Comparison of ENCODE assay signal across 9 cellular contexts in the genomic region with DNA sequence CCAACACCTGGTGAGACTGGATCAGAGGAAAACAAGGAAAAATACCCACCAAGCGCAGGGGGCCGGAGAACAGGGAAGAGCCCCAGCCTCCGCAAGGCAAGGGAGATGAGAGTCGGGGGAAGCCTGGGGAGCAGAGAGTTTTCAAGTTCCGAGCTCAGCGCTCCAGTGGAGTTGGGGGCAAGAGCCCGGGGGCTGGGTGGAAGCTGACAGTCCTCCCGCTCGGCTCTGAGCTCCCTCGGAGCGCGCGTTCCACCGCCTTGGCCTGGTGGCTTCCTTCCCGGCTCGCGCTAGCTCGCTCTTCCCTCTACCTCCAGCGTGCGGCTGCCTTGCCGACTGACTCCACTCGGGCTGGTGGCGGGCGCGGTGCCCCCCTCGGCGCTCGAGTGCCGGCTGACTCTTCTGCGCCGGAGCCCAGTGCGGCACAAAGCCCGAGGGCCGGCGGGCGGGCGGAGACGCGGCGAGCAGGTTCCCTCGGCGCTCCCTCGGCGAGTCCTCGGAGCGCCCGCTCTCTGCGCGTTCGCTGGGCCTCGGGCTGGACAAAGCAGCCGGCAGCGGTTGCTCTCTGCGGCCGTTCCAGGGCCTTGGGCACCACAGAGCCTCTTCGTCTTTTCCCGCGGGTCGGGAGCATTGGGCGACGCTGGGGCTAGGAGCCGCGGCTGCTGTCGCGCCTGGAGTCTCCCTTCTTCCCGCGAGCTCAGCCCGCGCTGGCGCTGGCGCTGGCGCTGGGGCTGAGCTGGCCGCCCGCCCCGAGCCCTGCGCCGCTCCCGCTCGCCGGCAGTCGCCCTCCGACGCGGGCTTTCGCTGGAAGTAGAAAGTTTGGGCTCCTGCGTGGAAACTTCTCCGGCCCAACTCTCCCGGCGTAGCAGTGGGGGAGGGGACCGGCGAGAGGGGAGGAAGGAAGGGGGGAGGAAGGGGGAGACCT. TPM values are rescaled to one million over a fixed set of nuclear protein-coding genes. Genes with fewer than 3 reads are reported as not detected.
DNase-seq lines count a peak whose midpoint lies in the region; ATAC-seq and TF ChIP-seq lines count a peak whose summit lies in the region.
"Had no signal": no experiment of that assay in that cellular context is flagged by ENCODE, and none has a peak within 500 bp of the region (broad histone marks: within the 10 kb centered on the region; RNA-seq: fewer than 3 reads in every experiment).

No MANE protein-coding gene starts in this region.

- no peaks in the 10 kb centered on the region for H3K36me3 ChIP-seq in heart right ventricle

- no peaks in the 10 kb centered on the region for H3K9me3 ChIP-seq in heart right ventricle

- WGBS in heart right ventricle, 2 donors = 2 to 3% methylated on average over 86 to 91 of the region's 91 CpGs

- no peak for TF ChIP-seq CTCF in heart right ventricle (IDR thresholded peaks at IDR 0.05)
- TF ChIP-seq CTCF in retinal pigment epithelial cell (conservative IDR thresholded peaks at IDR 0.05; ENCODE audit: low read depth, low read length) = no peak

- no peak overlapping the region for H3K27ac Mint-ChIP-seq in activated T-cell treated with anti-CD3 and anti-CD28 coated beads, Interleukin-2, amount 50 U/mL, for 24 hours

- H3K4me3 ChIP-seq in heart right ventricle (peak overlapping the region; percentile 24 to 51 (median 45)), retinal pigment epithelial cell (ENCODE audit: low read length) (peak overlapping the region; percentile 95)

- DNase-seq in COR-L47 (lab: John Stamatoyannopoulos, UW) = peak; percentile 48
- DNase-seq in HuH-7 (ENCODE audit: low spot score) = peak; percentile 75
- peak; percentile 49 for DNase-seq in activated T-cell treated with anti-CD3 and anti-CD28 coated beads, Interleukin-2, amount 50 U/mL, for 24 hours
- DNase-seq in heart right ventricle = no peak
- DNase-seq in retinal pigment epithelial cell (ENCODE audit: low read depth) = no peak
- DNase-seq in activated CD4-positive, CD25-positive, alpha-beta regulatory T cell (lab: John Stamatoyannopoulos, UW) = no peak
- DNase-seq in KG1 (lab: John Stamatoyannopoulos, UW) = no peak

- peaks cover 53% of the 10 kb centered on the region for H3K4me1 Mint-ChIP-seq in activated T-cell treated with anti-CD3 and anti-CD28 coated beads, Interleukin-2, amount 50 U/mL, for 24 hours (ENCODE audit: low read depth)

- H3K4me1 ChIP-seq in heart right ventricle = peaks cover 23 to 72% (median 57%) of the 10 kb centered on the region in 9 donors

- intact Hi-C loops in heart right ventricle (cut with DNase I) = loop anchor here in 1 of 10 donors (10.0 kb wide), 1 partner anchor 145 kb away; no protein-coding TSS in a partner anchor

- peaks cover 88% of the 10 kb centered on the region for H3K27me3 Mint-ChIP-seq in activated T-cell treated with anti-CD3 and anti-CD28 coated beads, Interleukin-2, amount 50 U/mL, for 24 hours

- H3K27me3 ChIP-seq in heart right ventricle = peaks cover 88 to 100% (median 99%) of the 10 kb centered on the region in 7 donors

- no peaks in the 10 kb centered on the region for H3K36me3 Mint-ChIP-seq in activated T-cell treated with anti-CD3 and anti-CD28 coated beads, Interleukin-2, amount 50 U/mL, for 24 hours (ENCODE audit: low read depth)

- H3K27ac ChIP-seq in heart right ventricle = no peak overlapping the region

- H3K4me3 Mint-ChIP-seq in activated T-cell treated with anti-CD3 and anti-CD28 coated beads, Interleukin-2, amount 50 U/mL, for 24 hours = peak overlapping the region; percentile 61

- no peaks in the 10 kb centered on the region for H3K9me3 Mint-ChIP-seq in activated T-cell treated with anti-CD3 and anti-CD28 coated beads, Interleukin-2, amount 50 U/mL, for 24 hours

- peak in 7 of 8 donors; percentile 21 to 48 (median 39) for ATAC-seq in heart right ventricle
- ATAC-seq in GM19395 (IDR thresholded peaks at IDR 0.05; ENCODE audit: unreplicated experiment) = no peak

RNA-seq across cellular contexts. Expression of a gene that starts 1.0 kb away (rescaled TPM):
- not detected for total RNA-seq in heart right ventricle
- under 1 TPM in 1 of 2 donors, not detected in 1; 0.01 TPM for polyA plus RNA-seq in heart right ventricle
- total RNA-seq: T-helper 1 cell treated with Interleukin-12 subunit alpha and Interleukin-12 subunit beta and Interleukin-4 antibody, amounts not matched to agents 30 ng/mL and 1 ng/mL, for 36 hours had no signal

Comparison
In these comparisons a context has a peak if more than half of its experiments do, and no peak if none do; other contexts are left out.
1. DNase-seq: peak in COR-L47 (single experiment), HuH-7 (single experiment) and activated T-cell treated with anti-CD3 and anti-CD28 coated beads, Interleukin-2, amount 50 U/mL, for 24 hours (single experiment); none in heart right ventricle (0 of 2), retinal pigment epithelial cell (single experiment), activated CD4-positive, CD25-positive, alpha-beta regulatory T cell (0 of 4) and KG1 (single experiment).